Comparison of ENCODE assay signal across 1 cellular context in the genomic region with DNA sequence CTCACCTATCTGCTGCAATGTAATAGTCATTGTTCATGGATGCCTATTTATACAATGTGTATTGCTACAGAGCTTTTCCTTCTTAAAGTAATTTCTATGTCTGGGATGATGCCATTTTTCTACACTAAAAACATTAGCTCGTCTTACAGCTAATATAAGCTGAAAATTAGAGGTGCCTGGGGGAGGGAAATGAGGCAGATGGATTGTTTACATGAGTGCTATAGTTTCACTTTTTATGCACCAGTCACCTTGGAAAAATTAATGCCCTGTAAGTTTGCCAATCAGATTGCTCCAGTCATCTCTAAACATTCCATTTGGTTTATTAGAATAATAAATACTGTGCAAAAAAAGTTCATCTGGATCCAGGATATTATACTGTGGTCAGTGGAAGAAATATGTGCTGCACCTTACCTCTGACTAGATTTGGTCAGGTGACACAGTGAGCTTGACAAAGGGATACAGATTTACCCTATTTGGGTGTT.
TF ChIP-seq lines count a peak whose summit lies in the region.

No MANE protein-coding gene starts in this region.

TF ChIP-seq in GM23338, 12 proteins besides CTCF, POLR2A, EP300 and RAD21 (continued from another document):
- no peak for TF ChIP-seq JUNB (IDR thresholded peaks at IDR 0.05; ENCODE audit: unreplicated experiment)
